ENCODE assay signal across 9 cellular contexts in genomic region chr10:31033166-31033565, GRCh38. TPM values are rescaled to one million over a fixed set of nuclear protein-coding genes. Genes with fewer than 3 reads are reported as not detected.
DNase-seq lines count a peak whose midpoint lies in the region; ATAC-seq and TF ChIP-seq lines count a peak whose summit lies in the region.
"Had no signal": no experiment of that assay in that cellular context is flagged by ENCODE, and none has a peak within 500 bp of the region (broad histone marks: within the 10 kb centered on the region; RNA-seq: fewer than 3 reads in every experiment).

No MANE protein-coding gene starts in this region.

- peaks cover 13 to 19% (median 14%) of the 10 kb centered on the region in 3 donors for H3K4me1 Mint-ChIP-seq in T-cell
- peaks cover 26% of the 10 kb centered on the region for H3K4me1 Mint-ChIP-seq in stimulated activated naive CD8-positive, alpha-beta T cell treated with anti-CD3 and anti-CD28 coated beads, Interleukin-15, amount 100 ng/mL, for 72 hours

- H3K27me3 Mint-ChIP-seq in T-cell: no peaks in the 10 kb centered on the region
- H3K27me3 Mint-ChIP-seq in stimulated activated naive CD8-positive, alpha-beta T cell treated with anti-CD3 and anti-CD28 coated beads, Interleukin-15, amount 100 ng/mL, for 72 hours: no peaks in the 10 kb centered on the region

- no peaks in the 10 kb centered on the region for H3K36me3 Mint-ChIP-seq in T-cell

- POLR2A ChIA-PET in T-cell (lab: Charles Lee): interaction anchor here (0.6 to 0.7 kb wide), 2 partner anchors 163 to 830 kb away, joined by 7 to 8 read pairs; no protein-coding TSS in a partner anchor

- H3K9me3 Mint-ChIP-seq in T-cell: no peaks in the 10 kb centered on the region
- no peaks in the 10 kb centered on the region for H3K9me3 Mint-ChIP-seq in stimulated activated naive CD8-positive, alpha-beta T cell treated with anti-CD3 and anti-CD28 coated beads, Interleukin-15, amount 100 ng/mL, for 72 hours

- CTCF ChIA-PET in T-cell (lab: Charles Lee): interaction anchor here in 1 of 2 donors (0.7 kb wide), 1 partner anchor 1236 kb away, joined by 4 read pairs; no protein-coding TSS in a partner anchor

- ATAC-seq in T-cell (replicated peaks in 1 of 4) (no peak), foreskin keratinocyte (no peak), HG03175 (IDR thresholded peaks at IDR 0.05; ENCODE audit: unreplicated experiment) (no peak)
- ATAC-seq in stimulated activated naive CD8-positive, alpha-beta T cell treated with anti-CD3 and anti-CD28 coated beads, Interleukin-15, amount 100 ng/mL, for 72 hours: no peak

- no peaks in the 10 kb centered on the region for H3K27me3 ChIP-seq in foreskin keratinocyte

- no peak overlapping the region for H3K27ac Mint-ChIP-seq in T-cell
- H3K27ac Mint-ChIP-seq in stimulated activated naive CD8-positive, alpha-beta T cell treated with anti-CD3 and anti-CD28 coated beads, Interleukin-15, amount 100 ng/mL, for 72 hours: no peak overlapping the region

- H3K4me3 Mint-ChIP-seq in T-cell: peak overlapping the region; percentile 86 to 88 (median 87)
- H3K4me3 Mint-ChIP-seq in stimulated activated naive CD8-positive, alpha-beta T cell treated with anti-CD3 and anti-CD28 coated beads, Interleukin-15, amount 100 ng/mL, for 72 hours: peak overlapping the region; percentile 40 to 90

- peak; percentile 38 for DNase-seq in NOMO-1 treated with DMSO at 0.1 percent for 48 hours (lab: John Stamatoyannopoulos, UW; ENCODE audit: unreplicated experiment)
- no peak for DNase-seq in NOMO-1 treated with dmso at 0.1 percent for 144 hours (lab: John Stamatoyannopoulos, UW; ENCODE audit: unreplicated experiment)
- DNase-seq in T-cell: no peak
- no peak for DNase-seq in foreskin keratinocyte
- DNase-seq in stimulated activated naive CD8-positive, alpha-beta T cell treated with anti-CD3 and anti-CD28 coated beads, Interleukin-15, amount 100 ng/mL, for 72 hours: no peak
- DNase-seq in stimulated activated CD4-positive, alpha-beta T cell treated with anti-CD3 and anti-CD28 coated beads, Interleukin-4, amount 100 ng/mL, for 1 hour: no peak
- no peak for DNase-seq in NCI-H2171 (lab: John Stamatoyannopoulos, UW)
- DNase-seq: NCI-H526 had no signal

- TF ChIP-seq CTCF in foreskin keratinocyte (conservative IDR thresholded peaks at IDR 0.05): no peak

- H3K4me1 ChIP-seq in foreskin keratinocyte: peaks cover 15% of the 10 kb centered on the region

- H3K27ac ChIP-seq in foreskin keratinocyte: peak overlapping the region; percentile 93

RNA-seq across cellular contexts. Expression of gene ZNF438, which starts 1.5 kb away (rescaled TPM):
- 1 to 10 TPM; 2.7 to 3.6 (median 3.4) TPM for total RNA-seq in T-cell
- total RNA-seq in foreskin keratinocyte: 2.7 and 2.8 TPM in 2 replicates
- polyA plus RNA-seq in foreskin keratinocyte: 2.0 TPM in 2 replicates
